8 cellular contexts compared by ENCODE assay signal in the genomic region with DNA sequence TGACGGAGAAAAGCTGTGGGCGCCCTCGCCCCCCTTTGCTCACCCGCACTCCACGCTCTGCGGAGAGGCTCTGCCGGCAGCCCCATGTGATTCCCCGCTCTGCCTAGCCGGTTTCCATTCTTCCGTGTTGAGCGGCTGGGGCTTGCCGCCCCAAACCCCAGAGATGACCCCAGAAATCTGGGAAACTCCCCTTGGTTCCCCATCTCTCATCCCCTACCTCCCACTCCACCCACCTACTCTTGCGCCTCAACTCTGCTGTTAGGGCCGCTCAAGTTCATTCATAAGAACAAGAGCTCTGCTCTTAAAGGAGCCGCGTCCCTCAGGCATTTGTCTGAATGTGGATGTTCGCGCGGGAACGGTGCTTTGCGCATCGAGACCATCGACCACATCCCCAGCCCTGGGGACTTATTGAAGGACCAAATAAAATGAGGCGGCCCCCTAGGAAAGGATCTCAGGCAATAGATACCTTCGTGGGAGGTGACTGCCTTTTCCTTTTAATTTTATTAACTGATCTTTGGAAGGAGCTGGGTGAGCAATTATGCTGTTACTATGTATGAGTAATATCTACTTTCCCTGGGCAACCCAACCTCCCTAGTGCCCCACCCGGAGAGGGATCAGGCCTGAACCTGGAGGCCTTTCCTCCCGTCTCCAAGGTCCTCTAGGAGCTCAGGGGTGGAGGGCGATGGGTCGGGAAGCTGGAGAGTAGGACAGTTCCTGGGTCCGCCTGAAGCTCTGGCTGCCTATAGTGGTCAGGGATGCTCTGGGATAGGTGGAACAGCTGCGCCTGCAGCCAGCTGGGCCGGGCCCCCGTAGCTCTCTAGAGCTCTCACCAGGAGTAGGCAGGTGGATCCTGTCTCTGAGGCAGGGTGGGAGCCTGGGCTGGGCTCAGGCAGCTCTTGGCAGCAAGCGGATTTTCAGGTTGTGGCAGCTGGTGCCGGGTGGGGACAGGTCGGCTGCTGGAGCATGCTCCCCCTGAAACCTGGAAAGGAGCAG. TPM values are rescaled to one million over a fixed set of nuclear protein-coding genes. Genes with fewer than 3 reads are reported as not detected.
DNase-seq lines count a peak whose midpoint lies in the region; ATAC-seq and TF ChIP-seq lines count a peak whose summit lies in the region.

No MANE protein-coding gene starts in this region.

- H3K4me1 Mint-ChIP-seq in neural crest cell, result peaks cover 38% of the 10 kb centered on the region

- H3K27ac ChIP-seq in thyroid gland, result peak overlapping the region; percentile 43 to 74 (median 63)

- H3K9me3 ChIP-seq in thyroid gland, result no peaks in the 10 kb centered on the region

- peak; percentile 78 for DNase-seq in AG20443 (ENCODE audit: low spot score)
- DNase-seq in NCI-H748 (lab: John Stamatoyannopoulos, UW; ENCODE audit: unreplicated experiment), result peak; percentile 100
- DNase-seq in activated CD8-positive, alpha-beta memory T cell treated with anti-CD3 and anti-CD28 coated beads, Interleukin-2, amount 50 U/mL, for 48 hours, result peak; percentile 77
- peak; percentile 31 for DNase-seq in neural crest cell (ENCODE audit: low read depth, low spot score)
- peak; percentile 68 to 70 for DNase-seq in thyroid gland

- H3K4me3 Mint-ChIP-seq in neural crest cell, result peak overlapping the region; percentile 96

- TF ChIP-seq CTCF in neural crest cell (conservative IDR thresholded peaks at IDR 0.05), result no peak
- TF ChIP-seq CTCF in thyroid gland (IDR thresholded peaks at IDR 0.05), result no peak

- H3K27me3 Mint-ChIP-seq in neural crest cell (ENCODE audit: low read depth), result peaks cover 4% of the 10 kb centered on the region

- peak; percentile 46 for ATAC-seq in GM19035 (IDR thresholded peaks at IDR 0.05; ENCODE audit: unreplicated experiment)
- ATAC-seq in HG03354 (IDR thresholded peaks at IDR 0.05; ENCODE audit: poor library complexity, severe bottlenecking, unreplicated experiment), result peak; percentile 34
- peak; percentile 59 for ATAC-seq in esophagus mucosa

- H3K36me3 ChIP-seq in thyroid gland, result no peaks in the 10 kb centered on the region

- TF ChIP-seq POLR2A in thyroid gland (IDR thresholded peaks at IDR 0.05), result no peak

- H3K36me3 Mint-ChIP-seq in neural crest cell (ENCODE audit: low read depth), result no peaks in the 10 kb centered on the region

- no peaks in the 10 kb centered on the region for H3K27me3 ChIP-seq in thyroid gland

- intact Hi-C loops in thyroid gland (cut with DNase I), result no loop called here

- WGBS in thyroid gland, 2 donors, result 8 to 9% methylated on average over 24 to 35 of the region's 36 CpGs

- peaks cover 55 to 78% of the 10 kb centered on the region in 2 donors for H3K4me1 ChIP-seq in thyroid gland

- H3K4me3 ChIP-seq in thyroid gland (replicated peaks in 1 of 3), result peak overlapping the region; percentile 30 to 48 (median 37)

- peak overlapping the region; percentile 78 for H3K27ac Mint-ChIP-seq in neural crest cell (ENCODE audit: unreplicated experiment)

- H3K9me3 Mint-ChIP-seq in neural crest cell, result no peaks in the 10 kb centered on the region

RNA-seq across cellular contexts. Expression of a gene that starts 0.9 kb away (rescaled TPM):
- total RNA-seq in esophagus mucosa (25.2 TPM), neural crest cell (20.9 and 23.8 TPM in 2 replicates), thyroid gland (10 to 100 TPM in 2 of 4 donors, 1 to 10 TPM in 2; 8.9 to 60.8 (median 16.5) TPM)

RNA-seq across cellular contexts. Expression of a gene that starts 54.1 kb away (rescaled TPM):
- 16.9 TPM for total RNA-seq in esophagus mucosa
- total RNA-seq in neural crest cell, result 23.0 and 25.8 TPM in 2 replicates
- 1 to 10 TPM; 1.4 to 3.9 (median 3.5) TPM for total RNA-seq in thyroid gland

Comparison
In these comparisons a context has a peak if more than half of its experiments do, and no peak if none do; other contexts are left out.
1. Peak in every context shown above with its lines: DNase-seq, ATAC-seq, H3K4me3 ChIP-seq and H3K27ac ChIP-seq.
2. DNase-seq: peak in every context shown above with its lines; median percentile 100 in NCI-H748; 78 in AG20443; 77 in activated CD8-positive, alpha-beta memory T cell treated with anti-CD3 and anti-CD28 coated beads, Interleukin-2, amount 50 U/mL, for 48 hours; 69 in thyroid gland; 31 in neural crest cell.